In the genomic region with DNA sequence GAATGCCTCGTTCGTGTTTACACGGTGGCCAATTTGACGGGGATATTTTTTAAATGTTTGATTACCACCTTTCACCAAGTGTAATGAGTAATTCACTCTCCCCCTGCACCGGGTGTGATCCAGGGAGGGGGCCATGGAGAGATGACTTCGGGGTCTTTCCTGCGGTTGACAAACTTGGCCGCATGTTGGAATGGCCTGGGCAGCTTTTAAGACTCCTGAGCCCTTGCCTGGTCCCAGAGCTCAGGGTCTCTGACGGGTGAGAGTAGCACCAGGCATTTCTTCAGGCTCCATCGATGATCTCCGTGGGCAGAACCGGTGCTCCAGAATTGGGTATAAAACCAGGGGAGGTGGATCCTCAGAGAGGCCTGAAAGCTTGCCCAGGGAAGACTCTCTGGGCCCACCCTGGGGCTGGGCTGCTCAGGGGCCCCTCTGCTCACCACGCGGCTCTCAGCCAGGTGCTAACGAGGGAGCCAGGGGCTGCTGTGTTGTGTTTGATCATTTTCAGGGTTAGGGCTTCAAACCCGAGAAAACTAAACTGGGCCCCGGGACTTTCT, we compare ENCODE assay signal across 1 cellular context.
TF ChIP-seq lines count a peak whose summit lies in the region.

No MANE protein-coding gene starts in this region.

TF ChIP-seq in K562, 482 proteins besides CTCF, POLR2A, EP300 and RAD21 (continued from another document):
- TF ChIP-seq SREBF1 (IDR thresholded peaks at IDR 0.05; ENCODE audit: borderline replicate concordance, low read depth, low read length): no peak
- no peak for TF ChIP-seq SMAD1 (IDR thresholded peaks at IDR 0.05; ENCODE audit: low read depth, low read length, partially characterized antibody)
- TF ChIP-seq SRSF3 (IDR thresholded peaks at IDR 0.05; ENCODE audit: insufficient read depth, low read length): 0 out of 2 replicates have a peak, but pooled peaks have one; percentile 37
- no peak for TF ChIP-seq EGR1 (conservative IDR thresholded peaks at IDR 0.05)
- TF ChIP-seq, protein P1, sequence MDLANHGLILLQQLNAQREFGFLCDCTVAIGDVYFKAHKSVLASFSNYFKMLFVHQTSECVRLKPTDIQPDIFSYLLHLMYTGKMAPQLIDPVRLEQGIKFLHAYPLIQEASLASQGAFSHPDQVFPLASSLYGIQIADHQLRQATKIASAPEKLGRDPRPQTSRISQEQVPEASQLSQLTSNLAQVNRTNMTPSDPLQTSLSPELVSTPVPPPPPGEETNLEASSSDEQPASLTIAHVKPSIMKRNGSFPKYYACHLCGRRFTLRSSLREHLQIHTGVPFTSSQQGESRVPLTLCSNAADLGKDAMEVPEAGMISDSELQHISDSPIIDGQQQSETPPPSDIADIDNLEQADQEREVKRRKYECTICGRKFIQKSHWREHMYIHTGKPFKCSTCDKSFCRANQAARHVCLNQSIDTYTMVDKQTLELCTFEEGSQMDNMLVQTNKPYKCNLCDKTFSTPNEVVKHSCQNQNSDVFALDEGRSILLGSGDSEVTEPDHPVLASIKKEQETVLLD (IDR thresholded peaks at IDR 0.05): no peak
- TF ChIP-seq TBP (optimal IDR thresholded peaks at IDR 0.05; ENCODE audit: low read depth, low read length): peak; percentile 42
- TF ChIP-seq, protein P2, sequence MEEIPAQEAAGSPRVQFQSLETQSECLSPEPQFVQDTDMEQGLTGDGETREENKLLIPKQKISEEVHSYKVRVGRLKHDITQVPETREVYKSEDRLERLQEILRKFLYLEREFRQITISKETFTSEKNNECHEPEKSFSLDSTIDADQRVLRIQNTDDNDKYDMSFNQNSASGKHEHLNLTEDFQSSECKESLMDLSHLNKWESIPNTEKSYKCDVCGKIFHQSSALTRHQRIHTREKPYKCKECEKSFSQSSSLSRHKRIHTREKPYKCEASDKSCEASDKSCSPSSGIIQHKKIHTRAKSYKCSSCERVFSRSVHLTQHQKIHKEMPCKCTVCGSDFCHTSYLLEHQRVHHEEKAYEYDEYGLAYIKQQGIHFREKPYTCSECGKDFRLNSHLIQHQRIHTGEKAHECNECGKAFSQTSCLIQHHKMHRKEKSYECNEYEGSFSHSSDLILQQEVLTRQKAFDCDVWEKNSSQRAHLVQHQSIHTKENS (CRISPR knock-in tag; IDR thresholded peaks at IDR 0.05): no peak
- no peak for TF ChIP-seq TCF7 (IDR thresholded peaks at IDR 0.05; ENCODE audit: borderline replicate concordance)
- TF ChIP-seq, protein P3, sequence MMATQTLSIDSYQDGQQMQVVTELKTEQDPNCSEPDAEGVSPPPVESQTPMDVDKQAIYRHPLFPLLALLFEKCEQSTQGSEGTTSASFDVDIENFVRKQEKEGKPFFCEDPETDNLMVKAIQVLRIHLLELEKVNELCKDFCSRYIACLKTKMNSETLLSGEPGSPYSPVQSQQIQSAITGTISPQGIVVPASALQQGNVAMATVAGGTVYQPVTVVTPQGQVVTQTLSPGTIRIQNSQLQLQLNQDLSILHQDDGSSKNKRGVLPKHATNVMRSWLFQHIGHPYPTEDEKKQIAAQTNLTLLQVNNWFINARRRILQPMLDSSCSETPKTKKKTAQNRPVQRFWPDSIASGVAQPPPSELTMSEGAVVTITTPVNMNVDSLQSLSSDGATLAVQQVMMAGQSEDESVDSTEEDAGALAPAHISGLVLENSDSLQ (IDR thresholded peaks at IDR 0.05): no peak
- TF ChIP-seq, protein P4, sequence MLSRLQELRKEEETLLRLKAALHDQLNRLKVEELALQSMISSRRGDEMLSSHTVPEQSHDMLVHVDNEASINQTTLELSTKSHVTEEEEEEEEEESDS (CRISPR knock-in tag; IDR thresholded peaks at IDR 0.05): no peak
- no peak for TF ChIP-seq RCOR1 (IDR thresholded peaks at IDR 0.05; ENCODE audit: borderline replicate concordance in 1 of 2, low read depth in 2 of 2, low read length in 2 of 2)
- TF ChIP-seq HDAC8 (tag; IDR thresholded peaks at IDR 0.05): no peak
- TF ChIP-seq, protein P5, sequence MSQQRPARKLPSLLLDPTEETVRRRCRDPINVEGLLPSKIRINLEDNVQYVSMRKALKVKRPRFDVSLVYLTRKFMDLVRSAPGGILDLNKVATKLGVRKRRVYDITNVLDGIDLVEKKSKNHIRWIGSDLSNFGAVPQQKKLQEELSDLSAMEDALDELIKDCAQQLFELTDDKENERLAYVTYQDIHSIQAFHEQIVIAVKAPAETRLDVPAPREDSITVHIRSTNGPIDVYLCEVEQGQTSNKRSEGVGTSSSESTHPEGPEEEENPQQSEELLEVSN (IDR thresholded peaks at IDR 0.05; ENCODE audit: borderline replicate concordance in 1 of 2, extremely low read depth in 1 of 2, insufficient read depth in 1 of 2, insufficient read length in 1 of 2, low read depth in 1 of 2, low read length in 1 of 2, poor library complexity in 1 of 2, severe bottlenecking in 1 of 2): peak; percentile 32 to 59
- no peak for TF ChIP-seq ZNF324 (CRISPR knock-in tag; IDR thresholded peaks at IDR 0.05)
- no peak; the same call in 1 of the 2 replicates for TF ChIP-seq MYC (IDR thresholded peaks at IDR 0.05; ENCODE audit: low read depth, low read length)
- peak; percentile 85; the same call in 1 of the 2 replicates for TF ChIP-seq MYC (CRISPR knock-in tag; IDR thresholded peaks at IDR 0.05; ENCODE audit: borderline replicate concordance, low read depth)
- TF ChIP-seq ZNF263 (CRISPR knock-in tag; IDR thresholded peaks at IDR 0.05; ENCODE audit: borderline replicate concordance): 0 out of 2 replicates have a peak, but pooled peaks have one; percentile 9
- TF ChIP-seq, protein P6, sequence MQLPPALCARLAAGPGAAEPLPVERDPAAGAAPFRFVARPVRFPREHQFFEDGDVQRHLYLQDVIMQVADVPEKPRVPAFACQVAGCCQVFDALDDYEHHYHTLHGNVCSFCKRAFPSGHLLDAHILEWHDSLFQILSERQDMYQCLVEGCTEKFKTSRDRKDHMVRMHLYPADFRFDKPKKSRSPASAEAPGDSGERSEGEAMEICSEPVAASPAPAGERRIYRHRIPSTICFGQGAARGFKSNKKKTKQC (CRISPR knock-in tag; IDR thresholded peaks at IDR 0.05): peak; percentile 70; the same call in 1 of the 2 replicates
- no peak for TF ChIP-seq MEIS2 (IDR thresholded peaks at IDR 0.05; ENCODE audit: partially characterized antibody)
TF ChIP-seq in K562: peak in this region for 28.
